Comparison of ENCODE assay signal across 22 cellular contexts in genomic region chr4:94626942-94627341, GRCh38.
"Had no signal": no experiment of that assay in that cellular context is flagged by ENCODE, and none has a peak within 500 bp of the region (broad histone marks: within the 10 kb centered on the region; RNA-seq: fewer than 3 reads in every experiment).

No MANE protein-coding gene starts in this region.

- H3K36me3 Mint-ChIP-seq: mesothelial cell of epicardium had no signal

- H3K4me1 Mint-ChIP-seq: naive B cell had no signal

- H3K27ac ChIP-seq: colonic mucosa, epithelial cell of prostate, esophagus squamous epithelium, foreskin keratinocyte, gastroesophageal sphincter, heart right ventricle, left lung, lower lobe of right lung had no signal

- H3K9me3 ChIP-seq: colonic mucosa, esophagus squamous epithelium, gastroesophageal sphincter, heart right ventricle, left lung, lower lobe of right lung, mucosa of descending colon had no signal

- H3K4me3 ChIP-seq: colonic mucosa, esophagus squamous epithelium, gastroesophageal sphincter, heart right ventricle, left lung, lower lobe of right lung, mucosa of descending colon had no signal

- H3K9me3 Mint-ChIP-seq: dendritic cell treated with granulocyte-macrophage colony-stimulating factor and Interleukin-4, amounts not matched to agents 40 ng/mL and 50 ng/mL, for 4 days; effector memory CD8-positive, alpha-beta T cell; mesothelial cell of epicardium; naive B cell had no signal

- H3K4me3 Mint-ChIP-seq: dendritic cell treated with granulocyte-macrophage colony-stimulating factor and Interleukin-4, amounts not matched to agents 40 ng/mL and 50 ng/mL, for 4 days; effector memory CD8-positive, alpha-beta T cell; mesothelial cell of epicardium; naive B cell had no signal

- FAIRE-seq: frontal cortex, keratinocyte had no signal

- H3K27ac Mint-ChIP-seq: dendritic cell treated with granulocyte-macrophage colony-stimulating factor and Interleukin-4, amounts not matched to agents 40 ng/mL and 50 ng/mL, for 4 days; effector memory CD8-positive, alpha-beta T cell; mesothelial cell of epicardium; naive B cell had no signal

- H3K27me3 ChIP-seq: colonic mucosa, esophagus squamous epithelium, foreskin keratinocyte, gastroesophageal sphincter, heart right ventricle, left lung had no signal

- H3K27me3 Mint-ChIP-seq: dendritic cell treated with granulocyte-macrophage colony-stimulating factor and Interleukin-4, amounts not matched to agents 40 ng/mL and 50 ng/mL, for 4 days; effector memory CD8-positive, alpha-beta T cell; naive B cell had no signal

- H3K36me3 ChIP-seq: colonic mucosa had no signal

- H3K4me1 ChIP-seq: colonic mucosa, esophagus squamous epithelium, foreskin keratinocyte, left lung, lower lobe of right lung had no signal

- DNase-seq: colonic mucosa; cortex of kidney; effector CD8-positive, alpha-beta T cell; effector memory CD8-positive, alpha-beta T cell; erythroblast; esophagus squamous epithelium; foreskin keratinocyte; heart right ventricle; hippocampal formation; left cardiac atrium; left lung; left ventricle myocardium superior; lower lobe of right lung; mesenchymal stem cell; mucosa of descending colon; naive B cell had no signal
